ENCODE assay signal across 1 cellular context in the genomic region with DNA sequence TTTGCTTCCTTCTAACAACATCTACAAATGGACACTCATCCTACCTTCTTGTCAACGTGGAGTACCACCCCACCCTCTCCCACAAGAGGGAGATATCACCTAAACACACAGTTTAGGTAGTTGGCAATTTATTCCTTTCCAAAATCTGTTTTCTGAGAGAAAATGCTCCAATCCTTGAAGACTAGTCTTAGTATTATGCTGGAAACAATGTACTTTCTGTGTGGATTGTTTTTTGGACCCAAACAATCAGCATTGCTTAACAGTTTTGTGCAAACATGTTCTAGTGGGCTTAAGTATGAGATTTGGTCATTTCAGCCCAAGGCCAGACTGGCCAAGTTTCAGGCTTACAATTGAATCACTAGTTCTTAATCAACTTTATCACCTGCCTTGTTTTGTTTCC.
TF ChIP-seq lines count a peak whose summit lies in the region.

No MANE protein-coding gene starts in this region.

TF ChIP-seq in Ishikawa, 13 proteins besides CTCF, POLR2A, EP300 and RAD21 (continued from another document):
- TF ChIP-seq, protein P1, sequence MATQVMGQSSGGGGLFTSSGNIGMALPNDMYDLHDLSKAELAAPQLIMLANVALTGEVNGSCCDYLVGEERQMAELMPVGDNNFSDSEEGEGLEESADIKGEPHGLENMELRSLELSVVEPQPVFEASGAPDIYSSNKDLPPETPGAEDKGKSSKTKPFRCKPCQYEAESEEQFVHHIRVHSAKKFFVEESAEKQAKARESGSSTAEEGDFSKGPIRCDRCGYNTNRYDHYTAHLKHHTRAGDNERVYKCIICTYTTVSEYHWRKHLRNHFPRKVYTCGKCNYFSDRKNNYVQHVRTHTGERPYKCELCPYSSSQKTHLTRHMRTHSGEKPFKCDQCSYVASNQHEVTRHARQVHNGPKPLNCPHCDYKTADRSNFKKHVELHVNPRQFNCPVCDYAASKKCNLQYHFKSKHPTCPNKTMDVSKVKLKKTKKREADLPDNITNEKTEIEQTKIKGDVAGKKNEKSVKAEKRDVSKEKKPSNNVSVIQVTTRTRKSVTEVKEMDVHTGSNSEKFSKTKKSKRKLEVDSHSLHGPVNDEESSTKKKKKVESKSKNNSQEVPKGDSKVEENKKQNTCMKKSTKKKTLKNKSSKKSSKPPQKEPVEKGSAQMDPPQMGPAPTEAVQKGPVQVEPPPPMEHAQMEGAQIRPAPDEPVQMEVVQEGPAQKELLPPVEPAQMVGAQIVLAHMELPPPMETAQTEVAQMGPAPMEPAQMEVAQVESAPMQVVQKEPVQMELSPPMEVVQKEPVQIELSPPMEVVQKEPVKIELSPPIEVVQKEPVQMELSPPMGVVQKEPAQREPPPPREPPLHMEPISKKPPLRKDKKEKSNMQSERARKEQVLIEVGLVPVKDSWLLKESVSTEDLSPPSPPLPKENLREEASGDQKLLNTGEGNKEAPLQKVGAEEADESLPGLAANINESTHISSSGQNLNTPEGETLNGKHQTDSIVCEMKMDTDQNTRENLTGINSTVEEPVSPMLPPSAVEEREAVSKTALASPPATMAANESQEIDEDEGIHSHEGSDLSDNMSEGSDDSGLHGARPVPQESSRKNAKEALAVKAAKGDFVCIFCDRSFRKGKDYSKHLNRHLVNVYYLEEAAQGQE (IDR thresholded peaks at IDR 0.05; ENCODE audit: low read depth) = no peak
- no peak for TF ChIP-seq EGR1 (IDR thresholded peaks at IDR 0.05)
- TF ChIP-seq NFIC (IDR thresholded peaks at IDR 0.05) = no peak
- TF ChIP-seq FOXM1 (IDR thresholded peaks at IDR 0.05; ENCODE audit: borderline replicate concordance, low read depth) = no peak
